ENCODE assay signal across 10 cellular contexts in the genomic region with DNA sequence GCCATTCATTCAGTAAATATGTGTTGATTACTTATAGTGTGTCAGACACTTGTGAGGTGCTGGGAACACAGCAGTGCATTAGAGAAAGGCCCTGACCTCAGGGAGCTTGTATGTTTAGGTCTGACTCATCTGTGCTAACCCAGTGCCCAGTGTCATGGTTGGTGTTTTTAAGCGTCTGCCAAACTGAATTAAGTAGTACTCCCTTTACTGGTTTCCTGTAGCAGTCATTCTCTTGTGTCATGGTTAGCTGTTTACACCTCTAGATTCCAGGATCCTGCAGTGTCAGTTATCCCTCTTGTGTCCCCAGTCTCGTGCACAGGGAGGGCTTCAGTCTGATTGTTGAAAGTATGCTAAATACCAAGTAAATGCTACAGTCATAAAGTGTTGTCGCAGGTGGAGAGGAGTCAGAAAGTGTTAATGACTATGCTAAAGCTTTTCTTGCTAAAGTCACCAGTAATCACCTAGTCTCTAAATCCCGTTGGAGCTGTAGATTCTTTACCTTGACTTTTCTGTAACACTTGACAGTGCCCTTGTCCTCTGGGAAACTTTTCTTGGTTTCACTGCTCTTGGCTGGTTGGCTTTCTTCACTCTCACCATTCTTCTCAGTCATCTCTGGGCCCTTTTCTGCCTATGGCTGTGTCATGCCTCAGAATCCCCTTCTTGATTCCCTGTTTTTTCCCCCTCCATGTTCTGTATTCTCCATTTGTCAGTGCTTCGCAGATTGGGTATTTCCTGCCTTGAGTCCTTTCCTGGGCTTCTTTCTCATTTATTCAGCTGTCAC. TPM values are rescaled to one million over a fixed set of nuclear protein-coding genes. Genes with fewer than 3 reads are reported as not detected.
DNase-seq lines count a peak whose midpoint lies in the region; ATAC-seq and TF ChIP-seq lines count a peak whose summit lies in the region.
"Had no signal": no experiment of that assay in that cellular context is flagged by ENCODE, and none has a peak within 500 bp of the region (broad histone marks: within the 10 kb centered on the region; RNA-seq: fewer than 3 reads in every experiment).

No MANE protein-coding gene starts in this region.

- no peak for TF ChIP-seq POLR2A in gastrocnemius medialis (IDR thresholded peaks at IDR 0.05)

- H2AFZ ChIP-seq in mammary epithelial cell (ENCODE audit: low read depth, low read length): no peak overlapping the region

- 91% methylated on average over 5 of the region's 5 CpGs for WGBS in mammary epithelial cell (ENCODE audit: low coverage, missing lambda C conversion rate)

- TF ChIP-seq CTCF in activated CD8-positive, alpha-beta T cell treated with anti-CD3 and anti-CD28 coated beads for 36 hours (IDR thresholded peaks at IDR 0.05): no peak
- no peak for TF ChIP-seq CTCF in mammary epithelial cell (conservative IDR thresholded peaks at IDR 0.05 in 1 of 2, IDR thresholded peaks at IDR 0.05 in 1 of 2; ENCODE audit: extremely low read depth in 1 of 2, insufficient read depth in 1 of 2, low read depth in 1 of 2, low read length in 2 of 2)
- no peak for TF ChIP-seq CTCF in gastrocnemius medialis (IDR thresholded peaks at IDR 0.05 in 4 of 5, conservative IDR thresholded peaks at IDR 0.05 in 1 of 5)

- no TSS peak for BruUV-seq in mammary epithelial cell (replicated peaks; lab: Mats Ljungman, UMichigan)

- peaks cover 34% of the 10 kb centered on the region for H3K4me1 Mint-ChIP-seq in activated CD8-positive, alpha-beta T cell treated with anti-CD3 and anti-CD28 coated beads for 36 hours (ENCODE audit: low read depth)
- H3K4me1 Mint-ChIP-seq in activated CD8-positive, alpha-beta T cell treated with anti-CD3 and anti-CD28 coated beads, Interleukin-2, amount 10 ng/mL, durations not matched to agents 7 days and 5 days (ENCODE audit: low read depth): peaks cover 49% of the 10 kb centered on the region

- H3K4me3 ChIP-seq in mammary epithelial cell (replicated peaks in 1 of 3; ENCODE audit: insufficient read depth in 1 of 3, low read depth in 2 of 3, low read length in 3 of 3): no peak overlapping the region
- H3K4me3 ChIP-seq in gastrocnemius medialis: no peak overlapping the region
- H3K4me3 ChIP-seq: lung had no signal

- peaks cover 12% of the 10 kb centered on the region for H3K36me3 Mint-ChIP-seq in activated CD8-positive, alpha-beta T cell treated with anti-CD3 and anti-CD28 coated beads for 36 hours (ENCODE audit: low read depth)
- H3K36me3 Mint-ChIP-seq in activated CD8-positive, alpha-beta T cell treated with anti-CD3 and anti-CD28 coated beads, Interleukin-2, amount 10 ng/mL, durations not matched to agents 7 days and 5 days (ENCODE audit: low read depth): peaks cover 7% of the 10 kb centered on the region

- no peak for DNase-seq in activated CD8-positive, alpha-beta T cell treated with anti-CD3 and anti-CD28 coated beads for 36 hours
- no peak for DNase-seq in activated CD8-positive, alpha-beta T cell treated with anti-CD3 and anti-CD28 coated beads, Interleukin-2, amount 10 ng/mL, durations not matched to agents 7 days and 5 days
- DNase-seq in mammary epithelial cell (peak; percentile 31), gastrocnemius medialis (peak in 1 of 2 donors; percentile 54), left colon (no peak)
- DNase-seq: NCI-H1417 treated with DMSO at 0.1 percent for 48 hours had no signal

- H3K79me2 ChIP-seq in mammary epithelial cell (ENCODE audit: insufficient read depth, low read length): peaks cover 100% of the 10 kb centered on the region

- no peak overlapping the region for H3K4me2 ChIP-seq in mammary epithelial cell (ENCODE audit: insufficient read depth, low read depth, low read length)

- POLR2A ChIA-PET in activated CD8-positive, alpha-beta T cell treated with anti-CD3 and anti-CD28 coated beads for 36 hours (lab: Charles Lee): interaction anchor here (0.7 to 1.7 kb wide), 4 partner anchors 9 to 72 kb away, joined by 3 to 11 read pairs (median 4); a partner anchor contains a TSS
- POLR2A ChIA-PET in activated CD8-positive, alpha-beta T cell treated with anti-CD3 and anti-CD28 coated beads, Interleukin-2, amount 10 ng/mL, durations not matched to agents 7 days and 5 days (lab: Charles Lee): interaction anchor here (0.6 to 2.2 kb wide), 4 partner anchors 10 to 73 kb away, joined by 3 to 8 read pairs (median 4); a partner anchor contains a TSS

- H4K20me1 ChIP-seq in mammary epithelial cell (ENCODE audit: insufficient read depth, low read length): peaks cover 28% of the 10 kb centered on the region

- no peak overlapping the region for H3K9ac ChIP-seq in mammary epithelial cell (ENCODE audit: insufficient read depth, low read length)

- H3K4me3 Mint-ChIP-seq in activated CD8-positive, alpha-beta T cell treated with anti-CD3 and anti-CD28 coated beads for 36 hours: no peak overlapping the region
- H3K4me3 Mint-ChIP-seq in activated CD8-positive, alpha-beta T cell treated with anti-CD3 and anti-CD28 coated beads, Interleukin-2, amount 10 ng/mL, durations not matched to agents 7 days and 5 days: no peak overlapping the region

- H3K27ac ChIP-seq in mammary epithelial cell (ENCODE audit: insufficient read depth, low read depth, low read length): no peak overlapping the region
- H3K27ac ChIP-seq in gastrocnemius medialis: peak overlapping the region; percentile 49 to 68 (median 65)

- H3K4me1 ChIP-seq in mammary epithelial cell (ENCODE audit: insufficient read depth, low read length) (peaks cover 22% of the 10 kb centered on the region), gastrocnemius medialis (peaks cover 33 to 35% of the 10 kb centered on the region in 2 donors)

- ATAC-seq in activated CD8-positive, alpha-beta T cell treated with anti-CD3 and anti-CD28 coated beads for 36 hours: peak; percentile 62
- no peak for ATAC-seq in activated CD8-positive, alpha-beta T cell treated with anti-CD3 and anti-CD28 coated beads, Interleukin-2, amount 10 ng/mL, durations not matched to agents 7 days and 5 days
- ATAC-seq in HG03460 (IDR thresholded peaks at IDR 0.05; ENCODE audit: unreplicated experiment) (peak; percentile 33), gastrocnemius medialis (peak; percentile 93 to 95), left colon (no peak), HG03432 (IDR thresholded peaks at IDR 0.05; ENCODE audit: unreplicated experiment) (no peak), GM21717 (IDR thresholded peaks at IDR 0.05; ENCODE audit: unreplicated experiment) (no peak)

- no peaks in the 10 kb centered on the region for H3K27me3 ChIP-seq in mammary epithelial cell (ENCODE audit: insufficient read depth, low read length)
- no peaks in the 10 kb centered on the region for H3K27me3 ChIP-seq in gastrocnemius medialis

- no peak overlapping the region for H3K27ac Mint-ChIP-seq in activated CD8-positive, alpha-beta T cell treated with anti-CD3 and anti-CD28 coated beads for 36 hours
- H3K27ac Mint-ChIP-seq in activated CD8-positive, alpha-beta T cell treated with anti-CD3 and anti-CD28 coated beads, Interleukin-2, amount 10 ng/mL, durations not matched to agents 7 days and 5 days: no peak overlapping the region

- H3K9me3 ChIP-seq in mammary epithelial cell (replicated peaks; ENCODE audit: insufficient read depth, low read length) (no peaks in the 10 kb centered on the region), gastrocnemius medialis (no peaks in the 10 kb centered on the region)

- in situ Hi-C loops in mammary epithelial cell (cut with MboI; ENCODE audit: low sequenced_read_pairs in 2 of 2): no loop called here
- in situ Hi-C loops in gastrocnemius medialis (cut with MboI; ENCODE audit: low sequenced_read_pairs in 4 of 4): no loop called here

- intact Hi-C loops in activated CD8-positive, alpha-beta T cell treated with anti-CD3 and anti-CD28 coated beads for 36 hours (cut with micrococcal nuclease): no loop called here
- intact Hi-C loops in mammary epithelial cell (cut with micrococcal nuclease): no loop called here
- intact Hi-C loops in gastrocnemius medialis (cut with DNase I; ENCODE audit: low total_unique reads): loop anchor here (2.0 kb wide), 1 partner anchor 15 kb away; no protein-coding TSS in a partner anchor
- intact Hi-C loops in left colon (cut with DNase I, micrococcal nuclease): no loop called here

- dilution Hi-C loops in mammary epithelial cell (cut with HindIII; ENCODE audit: low sequenced_read_pairs): no loop called here

- no peaks in the 10 kb centered on the region for H3K9me3 Mint-ChIP-seq in activated CD8-positive, alpha-beta T cell treated with anti-CD3 and anti-CD28 coated beads for 36 hours
- no peaks in the 10 kb centered on the region for H3K9me3 Mint-ChIP-seq in activated CD8-positive, alpha-beta T cell treated with anti-CD3 and anti-CD28 coated beads, Interleukin-2, amount 10 ng/mL, durations not matched to agents 7 days and 5 days (ENCODE audit: insufficient read depth)

- CTCF ChIA-PET in activated CD8-positive, alpha-beta T cell treated with anti-CD3 and anti-CD28 coated beads for 36 hours (lab: Charles Lee): interaction anchor here (1.1 kb wide), 1 partner anchor 95 kb away, joined by 3 read pairs; no protein-coding TSS in a partner anchor
- CTCF ChIA-PET in activated CD8-positive, alpha-beta T cell treated with anti-CD3 and anti-CD28 coated beads, Interleukin-2, amount 10 ng/mL, durations not matched to agents 7 days and 5 days (lab: Charles Lee): interaction anchor here (0.8 to 2.0 kb wide), 6 partner anchors 10 to 144 kb away, joined by 3 to 7 read pairs (median 4); a partner anchor contains a TSS
- CTCF ChIA-PET in mammary epithelial cell (lab: Charles Lee; ENCODE audit: low non-redundant PET): no interaction called here

- H3K36me3 ChIP-seq in mammary epithelial cell (ENCODE audit: insufficient read depth, low read length) (no peaks in the 10 kb centered on the region), gastrocnemius medialis (no peaks in the 10 kb centered on the region)

- H3K27me3 Mint-ChIP-seq in activated CD8-positive, alpha-beta T cell treated with anti-CD3 and anti-CD28 coated beads for 36 hours: no peaks in the 10 kb centered on the region
- no peaks in the 10 kb centered on the region for H3K27me3 Mint-ChIP-seq in activated CD8-positive, alpha-beta T cell treated with anti-CD3 and anti-CD28 coated beads, Interleukin-2, amount 10 ng/mL, durations not matched to agents 7 days and 5 days (ENCODE audit: low read depth)

RNA-seq across cellular contexts. Expression of a gene that starts 14.4 kb away (rescaled TPM):
- total RNA-seq in activated CD8-positive, alpha-beta T cell treated with anti-CD3 and anti-CD28 coated beads for 36 hours: 10 to 100 TPM; 66.5 to 72.2 TPM
- 10 to 100 TPM; 28.4 to 32.4 TPM for total RNA-seq in activated CD8-positive, alpha-beta T cell treated with anti-CD3 and anti-CD28 coated beads, Interleukin-2, amount 10 ng/mL, durations not matched to agents 7 days and 5 days
- total RNA-seq in mammary epithelial cell (100 to 1,000 TPM in 1 of 2 donors, 10 to 100 TPM in 1; 85.2 to 111 TPM), gastrocnemius medialis (10 to 100 TPM; 14.0 to 32.7 (median 24.1) TPM), left colon (10 to 100 TPM; 55.0 to 57.8 TPM)
- 101 TPM for polyA plus RNA-seq in mammary epithelial cell
- polyA minus RNA-seq in mammary epithelial cell: 154 TPM

Comparison
In these comparisons a context has a peak if more than half of its experiments do, and no peak if none do; other contexts are left out.
1. ATAC-seq: peak in activated CD8-positive, alpha-beta T cell treated with anti-CD3 and anti-CD28 coated beads for 36 hours (single experiment), HG03460 (single experiment) and gastrocnemius medialis (2 of 2); none in activated CD8-positive, alpha-beta T cell treated with anti-CD3 and anti-CD28 coated beads, Interleukin-2, amount 10 ng/mL, durations not matched to agents 7 days and 5 days (single experiment), left colon (single experiment), HG03432 (single experiment) and GM21717 (single experiment).